In the genomic region with DNA sequence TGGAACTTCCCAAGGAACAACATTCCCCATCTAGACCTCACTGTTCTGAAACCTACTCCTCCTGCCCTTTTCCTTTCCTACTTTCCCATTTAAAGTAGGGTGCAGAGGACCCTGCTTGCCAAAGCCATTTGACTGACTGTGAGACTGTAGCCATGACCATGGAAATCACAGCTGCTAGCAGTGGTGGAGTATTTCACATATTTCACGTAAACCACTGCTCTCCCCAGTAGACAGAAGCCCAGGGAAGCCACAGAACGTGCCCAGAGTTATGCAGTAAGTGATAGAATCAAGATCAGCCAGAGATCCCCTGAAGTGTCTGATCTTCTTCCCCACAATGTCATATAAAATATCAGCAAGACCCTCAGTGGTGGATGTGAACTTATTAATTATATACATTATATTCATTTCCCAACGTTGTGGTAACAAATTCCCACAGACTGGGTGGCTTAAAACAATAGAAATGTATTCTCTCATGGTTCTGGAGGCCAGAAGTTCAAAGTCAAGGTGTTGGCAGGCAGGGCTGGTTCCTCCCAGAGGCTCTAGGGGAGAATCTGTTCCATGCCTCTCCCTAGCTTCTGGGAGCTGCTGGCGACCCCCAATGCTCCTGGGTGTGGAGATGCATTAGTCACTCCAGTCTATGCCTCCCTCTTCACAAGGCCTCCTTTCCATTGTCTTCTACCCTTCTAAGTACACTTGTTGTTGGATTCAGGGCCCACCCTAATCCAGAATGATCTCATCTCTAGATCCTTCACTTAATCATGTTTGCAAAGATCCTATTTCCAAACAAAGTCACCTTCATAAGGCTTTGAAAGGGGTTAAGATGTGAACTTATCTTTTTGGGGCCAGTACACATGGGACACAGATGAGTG, we compare ENCODE assay signal across 1 cellular context.
TF ChIP-seq lines count a peak whose summit lies in the region.

No MANE protein-coding gene starts in this region.

TF ChIP-seq in IMR-90, 13 proteins besides CTCF, POLR2A, EP300 and RAD21:
- no peak for TF ChIP-seq CHD1 (IDR thresholded peaks at IDR 0.05; ENCODE audit: low read depth, low read length)
